In the genomic region with DNA sequence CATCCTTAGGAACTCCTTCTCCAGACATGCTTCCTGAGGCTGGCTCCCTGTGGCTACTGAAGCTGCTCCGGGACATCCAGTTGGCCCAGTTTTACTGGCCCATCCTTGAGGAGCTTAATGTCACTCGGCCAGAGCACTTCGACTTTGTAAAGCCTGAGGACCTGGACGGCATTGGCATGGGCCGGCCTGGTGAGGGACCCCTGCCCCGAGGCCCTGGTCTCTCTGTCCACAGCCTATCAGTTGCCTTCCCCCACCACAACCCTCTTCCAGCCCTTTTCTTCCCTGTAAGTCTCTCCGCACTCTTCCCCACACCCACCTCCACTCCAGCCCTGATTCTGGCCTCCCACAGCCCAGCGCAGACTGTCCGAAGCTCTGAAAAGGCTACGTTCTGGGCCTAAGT, we compare ENCODE assay signal across 38 cellular contexts. TPM values are rescaled to one million over a fixed set of nuclear protein-coding genes. Genes with fewer than 3 reads are reported as not detected.
DNase-seq lines count a peak whose midpoint lies in the region; ATAC-seq, FAIRE-seq and TF ChIP-seq lines count a peak whose summit lies in the region.
"Had no signal": no experiment of that assay in that cellular context is flagged by ENCODE, and none has a peak within 500 bp of the region (broad histone marks: within the 10 kb centered on the region; RNA-seq: fewer than 3 reads in every experiment).

No MANE protein-coding gene starts in this region.

- peaks cover 20 to 33% of the 10 kb centered on the region in 2 donors for H3K27me3 Mint-ChIP-seq in CD8-positive, alpha-beta memory T cell
- H3K27me3 Mint-ChIP-seq in activated CD4-positive, alpha-beta memory T cell treated with anti-CD3 and anti-CD28 coated beads for 36 hours: peaks cover 29% of the 10 kb centered on the region
- peaks cover 14 to 39% (median 30%) of the 10 kb centered on the region in 5 donors for H3K27me3 Mint-ChIP-seq in naive thymus-derived CD8-positive, alpha-beta T cell

- TF ChIP-seq POLR2A in A549 (IDR thresholded peaks at IDR 0.05; ENCODE audit: low read length): no peak

- TF ChIP-seq EP300 in A549 (IDR thresholded peaks at IDR 0.05): no peak

- peak in 1 of 2 experiments; percentile 7; a peak in 3 of 6 replicates for ATAC-seq in A549
- ATAC-seq in naive thymus-derived CD8-positive, alpha-beta T cell: no peak
- ATAC-seq in GM19035 (IDR thresholded peaks at IDR 0.05; ENCODE audit: unreplicated experiment): no peak
- no peak for ATAC-seq in GM21526 (IDR thresholded peaks at IDR 0.05; ENCODE audit: low FRiP score, unreplicated experiment)
- ATAC-seq: body of pancreas, left lobe of liver, Panc1 had no signal

- WGBS in A549 (ENCODE audit: missing lambda C conversion rate): 86% methylated on average over 10 of the region's 10 CpGs

- peaks cover 12 to 16% (median 15%) of the 10 kb centered on the region in 3 donors for H3K4me1 Mint-ChIP-seq in CD8-positive, alpha-beta memory T cell
- H3K4me1 Mint-ChIP-seq in activated CD4-positive, alpha-beta memory T cell treated with anti-CD3 and anti-CD28 coated beads for 36 hours (ENCODE audit: low read depth): peaks cover 6% of the 10 kb centered on the region
- H3K4me1 Mint-ChIP-seq in naive thymus-derived CD8-positive, alpha-beta T cell: peaks cover 15 to 42% (median 24%) of the 10 kb centered on the region in 4 donors

- peaks cover 0 to 11% (median 6%) of the 10 kb centered on the region in 3 donors for H3K36me3 Mint-ChIP-seq in CD8-positive, alpha-beta memory T cell
- H3K36me3 Mint-ChIP-seq in activated CD4-positive, alpha-beta memory T cell treated with anti-CD3 and anti-CD28 coated beads for 36 hours: no peaks in the 10 kb centered on the region
- H3K36me3 Mint-ChIP-seq in naive thymus-derived CD8-positive, alpha-beta T cell: peaks cover 5 to 12% (median 6%) of the 10 kb centered on the region in 3 donors

- no peak overlapping the region for H3K4me3 ChIP-seq in A549
- no peak overlapping the region for H3K4me3 ChIP-seq in CD8-positive, alpha-beta memory T cell (ENCODE audit: low read length)
- H3K4me3 ChIP-seq: body of pancreas, right lobe of liver had no signal

- CTCF ChIA-PET in A549 (lab: Yijun Ruan, JAX): interaction anchor here (0.8 to 17.1 kb wide), 6 partner anchors 8 to 132 kb away, joined by 3 to 139 read pairs (median 6); a partner anchor contains a TSS
- CTCF ChIA-PET in CD8-positive, alpha-beta memory T cell (lab: Charles Lee): interaction anchor here (1.2 to 2.0 kb wide), 2 partner anchors 15 to 61 kb away, joined by 3 to 5 read pairs; no protein-coding TSS in a partner anchor
- CTCF ChIA-PET in activated CD4-positive, alpha-beta memory T cell treated with anti-CD3 and anti-CD28 coated beads for 36 hours (lab: Charles Lee): interaction anchor here (0.7 kb wide), 1 partner anchor 21 kb away, joined by 3 read pairs; a partner anchor contains a TSS

- no peak overlapping the region for H3K4me2 ChIP-seq in A549

- POLR2A ChIA-PET in A549 (lab: Yijun Ruan, JAX): interaction anchor here (1.3 kb wide), 1 partner anchor 11 kb away, joined by 5 read pairs; a partner anchor contains a TSS
- POLR2A ChIA-PET in CD8-positive, alpha-beta memory T cell (lab: Charles Lee): interaction anchor here (0.6 to 1.9 kb wide), 5 partner anchors 11 to 290 kb away, joined by 3 to 9 read pairs (median 4); a partner anchor contains a TSS
- POLR2A ChIA-PET in activated CD4-positive, alpha-beta memory T cell treated with anti-CD3 and anti-CD28 coated beads for 36 hours (lab: Charles Lee): interaction anchor here (1.0 kb wide), 1 partner anchor 131 kb away, joined by 3 read pairs; no protein-coding TSS in a partner anchor
- POLR2A ChIA-PET in naive thymus-derived CD8-positive, alpha-beta T cell (lab: Charles Lee): interaction anchor here (0.5 to 4.5 kb wide), 9 partner anchors 11 to 304 kb away, joined by 3 to 50 read pairs (median 15); a partner anchor contains a TSS

- peaks cover 16% of the 10 kb centered on the region for H3K27me3 ChIP-seq in CD8-positive, alpha-beta memory T cell (ENCODE audit: insufficient read depth, low read length, poor library complexity, severe bottlenecking)
- H3K27me3 ChIP-seq: body of pancreas, right lobe of liver, vagina had no signal

- H3K4me3 Mint-ChIP-seq in CD8-positive, alpha-beta memory T cell: peak overlapping the region in 6 of 7 donors; percentile 3 to 87 (median 47)
- peak overlapping the region; percentile 3 for H3K4me3 Mint-ChIP-seq in activated CD4-positive, alpha-beta memory T cell treated with anti-CD3 and anti-CD28 coated beads for 36 hours
- peak overlapping the region in 9 of 10 donors; percentile 26 to 89 (median 55) for H3K4me3 Mint-ChIP-seq in naive thymus-derived CD8-positive, alpha-beta T cell
- H3K4me3 Mint-ChIP-seq: activated CD8-positive, alpha-beta memory T cell treated with anti-CD3 and anti-CD28 coated beads, Interleukin-2, amount 10 ng/mL, durations not matched to agents 7 days and 5 days; dendritic cell treated with granulocyte-macrophage colony-stimulating factor and Interleukin-4, amounts not matched to agents 40 ng/mL and 50 ng/mL, for 4 days had no signal

- no peak overlapping the region for H3K27ac ChIP-seq in A549
- no peak overlapping the region for H3K27ac ChIP-seq in CD8-positive, alpha-beta memory T cell (ENCODE audit: low read depth, low read length)
- H3K27ac ChIP-seq: adrenal gland, body of pancreas, neutrophil, right lobe of liver, WERI-Rb-1 had no signal

- intact Hi-C loops in activated CD4-positive, alpha-beta memory T cell treated with anti-CD3 and anti-CD28 coated beads for 36 hours (cut with micrococcal nuclease): no loop called here

- peak overlapping the region in 2 of 8 donors; percentile 9 to 43 for H3K27ac Mint-ChIP-seq in CD8-positive, alpha-beta memory T cell
- no peak overlapping the region for H3K27ac Mint-ChIP-seq in activated CD4-positive, alpha-beta memory T cell treated with anti-CD3 and anti-CD28 coated beads for 36 hours
- peak overlapping the region in 6 of 10 donors; percentile 27 to 95 (median 78) for H3K27ac Mint-ChIP-seq in naive thymus-derived CD8-positive, alpha-beta T cell
- H3K27ac Mint-ChIP-seq: activated CD8-positive, alpha-beta memory T cell treated with anti-CD3 and anti-CD28 coated beads, Interleukin-2, amount 10 ng/mL, durations not matched to agents 7 days and 5 days; dendritic cell treated with granulocyte-macrophage colony-stimulating factor and Interleukin-4, amounts not matched to agents 40 ng/mL and 50 ng/mL, for 4 days; memory B cell; progenitor cell of endocrine pancreas had no signal

- TF ChIP-seq RAD21 in A549 (conservative IDR thresholded peaks at IDR 0.05 in 1 of 2, IDR thresholded peaks at IDR 0.05 in 1 of 2): no peak

- H3K36me3 ChIP-seq in CD8-positive, alpha-beta memory T cell (ENCODE audit: insufficient read depth, low read length): no peaks in the 10 kb centered on the region
- H3K36me3 ChIP-seq: adrenal gland, neutrophil, right lobe of liver, vagina had no signal

- FAIRE-seq in A549 (lab: Jason Lieb, UNC): no peak
- FAIRE-seq: G401.6, islet of Langerhans had no signal

- H3K9me3 ChIP-seq in A549: peaks cover 20% of the 10 kb centered on the region
- no peaks in the 10 kb centered on the region for H3K9me3 ChIP-seq in CD8-positive, alpha-beta memory T cell (ENCODE audit: low read length)
- H3K9me3 ChIP-seq: adrenal gland, body of pancreas, neutrophil, right lobe of liver, stomach, vagina had no signal

- no peaks in the 10 kb centered on the region for H3K4me1 ChIP-seq in A549
- H3K4me1 ChIP-seq in CD8-positive, alpha-beta memory T cell (ENCODE audit: insufficient read depth, low read length): peaks cover 13% of the 10 kb centered on the region

- DNase-seq in A549 (ENCODE audit: low read depth in 1 of 2, low spot score in 1 of 2) (no peak), HK-2 (ENCODE audit: unreplicated experiment) (no peak), GM19238 (ENCODE audit: insufficient read length, low spot score) (no peak)
- DNase-seq in CD8-positive, alpha-beta memory T cell: no peak
- DNase-seq in activated CD4-positive, alpha-beta memory T cell treated with anti-CD3 and anti-CD28 coated beads for 36 hours: no peak
- no peak for DNase-seq in naive thymus-derived CD8-positive, alpha-beta T cell
- DNase-seq: activated CD4-positive, alpha-beta T cell treated with anti-CD3 and anti-CD28 coated beads for 48 hours; activated CD8-positive, alpha-beta memory T cell treated with anti-CD3 and anti-CD28 coated beads, Interleukin-2, amount 10 ng/mL, durations not matched to agents 7 days and 5 days; activated naive CD4-positive, alpha-beta T cell; activated T-cell treated with anti-CD3 and anti-CD28 coated beads, Interleukin-2, amount 50 U/mL, for 48 hours; adrenal gland; body of pancreas; KBM-7; NCI-H1105 treated with DMSO at 0.1 percent for 48 hours; NCI-H2029; NCI-H524 treated with DMSO at 0.1 percent for 48 hours; right lobe of liver; SIG-M5; spleen; stimulated activated CD4-positive, alpha-beta T cell treated with anti-CD3 and anti-CD28 coated beads, Interleukin-2, amount 100 ng/mL, for 24 hours; stimulated activated CD8-positive, alpha-beta memory T cell treated with anti-CD3 and anti-CD28 coated beads, Interleukin-4, amount 100 ng/mL, for 48 hours; stomach; WERI-Rb-1 had no signal

- no peak for TF ChIP-seq CTCF in A549 (IDR thresholded peaks at IDR 0.05)

- peaks cover 0 to 5% (median 2%) of the 10 kb centered on the region in 5 donors for H3K9me3 Mint-ChIP-seq in CD8-positive, alpha-beta memory T cell
- peaks cover 5% of the 10 kb centered on the region for H3K9me3 Mint-ChIP-seq in activated CD4-positive, alpha-beta memory T cell treated with anti-CD3 and anti-CD28 coated beads for 36 hours
- peaks cover 0 to 5% (median 0%) of the 10 kb centered on the region in 9 donors for H3K9me3 Mint-ChIP-seq in naive thymus-derived CD8-positive, alpha-beta T cell

RNA-seq across cellular contexts. Expression of a gene that starts 2.0 kb away (rescaled TPM):
- polyA plus RNA-seq in A549 (2011; rRNA removed) (1.2 and 1.8 TPM in 2 replicates), A549 (2017; fragmentation: RNase III; extraction: RNeasy Plus Mini Kit Qiagen cat#74134 plus additional on column Dnase treatment) (2.1 to 2.4 TPM (median 2.2 TPM) in 3 replicates)
- 0.96 and 1.3 TPM in 2 replicates for polyA plus RNA-seq in A549 (2012; cell fraction: cytosol; rRNA removed)
- 2.4 and 3.3 TPM in 2 replicates for polyA plus RNA-seq in A549 (2012; cell fraction: nucleus; rRNA removed)
- polyA minus RNA-seq in A549 (2011; rRNA and poly(A)+ RNA removed): 2.3 and 2.4 TPM in 2 replicates
- 1 to 10 TPM; 4.4 to 5.8 TPM for total RNA-seq in CD8-positive, alpha-beta memory T cell
- 3.1 TPM for polyA plus RNA-seq in CD8-positive, alpha-beta memory T cell
- total RNA-seq in activated CD4-positive, alpha-beta memory T cell treated with anti-CD3 and anti-CD28 coated beads for 36 hours: 1 to 10 TPM; 3.7 to 4.4 TPM
- 10 to 100 TPM; 20.8 to 23.1 TPM for total RNA-seq in naive thymus-derived CD8-positive, alpha-beta T cell
- polyA plus RNA-seq in naive thymus-derived CD8-positive, alpha-beta T cell: 1 to 10 TPM; 5.8 to 8.5 (median 7.6) TPM
- total RNA-seq: H4 had no signal

RNA-seq across cellular contexts. Expression of a gene that starts 11.4 kb away (rescaled TPM):
- polyA plus RNA-seq in A549 (2011; rRNA removed) (11.0 and 13.7 TPM in 2 replicates), A549 (2017; fragmentation: RNase III; extraction: RNeasy Plus Mini Kit Qiagen cat#74134 plus additional on column Dnase treatment) (27.5 to 33.4 TPM (median 29.6 TPM) in 3 replicates)
- polyA plus RNA-seq in A549 (2012; cell fraction: cytosol; rRNA removed): 35.8 and 48.1 TPM in 2 replicates
- polyA plus RNA-seq in A549 (2012; cell fraction: nucleus; rRNA removed): 68.1 and 78.4 TPM in 2 replicates
- polyA minus RNA-seq in A549 (2011; rRNA and poly(A)+ RNA removed): 9.2 and 11.4 TPM in 2 replicates
- total RNA-seq in CD8-positive, alpha-beta memory T cell: 10 to 100 TPM; 79.1 to 81.6 TPM
- 152 TPM for polyA plus RNA-seq in CD8-positive, alpha-beta memory T cell
- 10 to 100 TPM; 78.2 to 87.0 TPM for total RNA-seq in activated CD4-positive, alpha-beta memory T cell treated with anti-CD3 and anti-CD28 coated beads for 36 hours
- total RNA-seq in naive thymus-derived CD8-positive, alpha-beta T cell: 10 to 100 TPM; 75.8 to 79.4 TPM
- 100 to 1,000 TPM in 2 of 3 donors, 10 to 100 TPM in 1; 90.5 to 152 (median 125) TPM for polyA plus RNA-seq in naive thymus-derived CD8-positive, alpha-beta T cell

RNA-seq across cellular contexts. Expression of a gene that starts 21.0 kb away (rescaled TPM):
- polyA plus RNA-seq in A549 (2011; rRNA removed) (127 and 210 TPM in 2 replicates), A549 (2017; fragmentation: RNase III; extraction: RNeasy Plus Mini Kit Qiagen cat#74134 plus additional on column Dnase treatment) (142 to 166 TPM (median 164 TPM) in 3 replicates)
- polyA plus RNA-seq in A549 (2012; cell fraction: cytosol; rRNA removed): 411 and 496 TPM in 2 replicates
- 136 and 232 TPM in 2 replicates for polyA plus RNA-seq in A549 (2012; cell fraction: nucleus; rRNA removed)
- polyA minus RNA-seq in A549 (2011; rRNA and poly(A)+ RNA removed): 26.1 and 49.0 TPM in 2 replicates
- total RNA-seq in CD8-positive, alpha-beta memory T cell: 10 to 100 TPM; 45.4 to 51.4 TPM
- 62.4 TPM for polyA plus RNA-seq in CD8-positive, alpha-beta memory T cell
- 10 to 100 TPM; 87.0 to 88.5 TPM for total RNA-seq in activated CD4-positive, alpha-beta memory T cell treated with anti-CD3 and anti-CD28 coated beads for 36 hours
- 10 to 100 TPM; 45.4 to 50.9 TPM for total RNA-seq in naive thymus-derived CD8-positive, alpha-beta T cell
- 10 to 100 TPM; 62.6 to 96.5 (median 81.4) TPM for polyA plus RNA-seq in naive thymus-derived CD8-positive, alpha-beta T cell

RNA-seq across cellular contexts. Expression of a gene that starts 24.7 kb away (rescaled TPM):
- polyA plus RNA-seq in A549 (2011; rRNA removed) (4.1 and 6.9 TPM in 2 replicates), A549 (2017; fragmentation: RNase III; extraction: RNeasy Plus Mini Kit Qiagen cat#74134 plus additional on column Dnase treatment) (17.6 to 27.9 TPM (median 27.5 TPM) in 3 replicates)
- polyA plus RNA-seq in A549 (2012; cell fraction: cytosol; rRNA removed): 11.6 and 15.1 TPM in 2 replicates
- 58.2 and 65.5 TPM in 2 replicates for polyA plus RNA-seq in A549 (2012; cell fraction: nucleus; rRNA removed)
- polyA minus RNA-seq in A549 (2011; rRNA and poly(A)+ RNA removed): 4.1 and 4.9 TPM in 2 replicates
- 1 to 10 TPM; 5.6 to 6.6 TPM for total RNA-seq in CD8-positive, alpha-beta memory T cell
- 0.06 TPM for polyA plus RNA-seq in CD8-positive, alpha-beta memory T cell
- 1 to 10 TPM; 9.0 to 9.9 TPM for total RNA-seq in activated CD4-positive, alpha-beta memory T cell treated with anti-CD3 and anti-CD28 coated beads for 36 hours
- total RNA-seq in naive thymus-derived CD8-positive, alpha-beta T cell: 10 to 100 TPM; 12.3 to 14.7 TPM
- polyA plus RNA-seq in naive thymus-derived CD8-positive, alpha-beta T cell: under 1 TPM; 0.03 to 0.23 (median 0.08) TPM

RNA-seq across cellular contexts. Expression of a gene that starts 27.9 kb away (rescaled TPM):
- polyA plus RNA-seq in A549 (2011; rRNA removed) (not detected in 2 replicates), A549 (2017; fragmentation: RNase III; extraction: RNeasy Plus Mini Kit Qiagen cat#74134 plus additional on column Dnase treatment) (not detected in 3 replicates)
- polyA plus RNA-seq in A549 (2012; cell fraction: cytosol; rRNA removed): not detected in 2 replicates
- polyA plus RNA-seq in A549 (2012; cell fraction: nucleus; rRNA removed): not detected in 2 replicates
- not detected in 2 replicates for polyA minus RNA-seq in A549 (2011; rRNA and poly(A)+ RNA removed)
- not detected for total RNA-seq in CD8-positive, alpha-beta memory T cell
- not detected for polyA plus RNA-seq in CD8-positive, alpha-beta memory T cell
- not detected for total RNA-seq in activated CD4-positive, alpha-beta memory T cell treated with anti-CD3 and anti-CD28 coated beads for 36 hours
- not detected for total RNA-seq in naive thymus-derived CD8-positive, alpha-beta T cell
- not detected for polyA plus RNA-seq in naive thymus-derived CD8-positive, alpha-beta T cell
- total RNA-seq: activated CD8-positive, alpha-beta memory T cell treated with anti-CD3 and anti-CD28 coated beads, Interleukin-2, amount 10 ng/mL, durations not matched to agents 7 days and 5 days; adrenal gland; body of pancreas; esophagus mucosa; H4; left lobe of liver; M059J; progenitor cell of endocrine pancreas; right lobe of liver; spleen; stomach; vagina had no signal
- polyA plus RNA-seq: adrenal gland, BJ, spleen, stomach had no signal

Comparison
In these comparisons a context has a peak if more than half of its experiments do, and no peak if none do; other contexts are left out.
1. H3K4me3 Mint-ChIP-seq: peak in every context shown above with its lines; median percentile 55 in naive thymus-derived CD8-positive, alpha-beta T cell; 47 in CD8-positive, alpha-beta memory T cell; 3 in activated CD4-positive, alpha-beta memory T cell treated with anti-CD3 and anti-CD28 coated beads for 36 hours.